In genomic region chr4:121869841-121870822, GRCh38 we compare ENCODE assay signal across 1 cellular context.
A peak's percentile ranks its signal among the peaks of the same experiment; 100 is the strongest.
TF ChIP-seq lines count a peak whose summit lies in the region.

A gene with protein sequence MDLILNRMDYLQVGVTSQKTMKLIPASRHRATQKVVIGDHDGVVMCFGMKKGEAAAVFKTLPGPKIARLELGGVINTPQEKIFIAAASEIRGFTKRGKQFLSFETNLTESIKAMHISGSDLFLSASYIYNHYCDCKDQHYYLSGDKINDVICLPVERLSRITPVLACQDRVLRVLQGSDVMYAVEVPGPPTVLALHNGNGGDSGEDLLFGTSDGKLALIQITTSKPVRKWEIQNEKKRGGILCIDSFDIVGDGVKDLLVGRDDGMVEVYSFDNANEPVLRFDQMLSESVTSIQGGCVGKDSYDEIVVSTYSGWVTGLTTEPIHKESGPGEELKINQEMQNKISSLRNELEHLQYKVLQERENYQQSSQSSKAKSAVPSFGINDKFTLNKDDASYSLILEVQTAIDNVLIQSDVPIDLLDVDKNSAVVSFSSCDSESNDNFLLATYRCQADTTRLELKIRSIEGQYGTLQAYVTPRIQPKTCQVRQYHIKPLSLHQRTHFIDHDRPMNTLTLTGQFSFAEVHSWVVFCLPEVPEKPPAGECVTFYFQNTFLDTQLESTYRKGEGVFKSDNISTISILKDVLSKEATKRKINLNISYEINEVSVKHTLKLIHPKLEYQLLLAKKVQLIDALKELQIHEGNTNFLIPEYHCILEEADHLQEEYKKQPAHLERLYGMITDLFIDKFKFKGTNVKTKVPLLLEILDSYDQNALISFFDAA (minus strand): TSS chr4:121870474. CDS start chr4:121870313, 161 bp downstream.

TF ChIP-seq in HepG2, 621 proteins besides CTCF, POLR2A, EP300 and RAD21 (continued from another document and continues in another):
- TF ChIP-seq, protein P1, sequence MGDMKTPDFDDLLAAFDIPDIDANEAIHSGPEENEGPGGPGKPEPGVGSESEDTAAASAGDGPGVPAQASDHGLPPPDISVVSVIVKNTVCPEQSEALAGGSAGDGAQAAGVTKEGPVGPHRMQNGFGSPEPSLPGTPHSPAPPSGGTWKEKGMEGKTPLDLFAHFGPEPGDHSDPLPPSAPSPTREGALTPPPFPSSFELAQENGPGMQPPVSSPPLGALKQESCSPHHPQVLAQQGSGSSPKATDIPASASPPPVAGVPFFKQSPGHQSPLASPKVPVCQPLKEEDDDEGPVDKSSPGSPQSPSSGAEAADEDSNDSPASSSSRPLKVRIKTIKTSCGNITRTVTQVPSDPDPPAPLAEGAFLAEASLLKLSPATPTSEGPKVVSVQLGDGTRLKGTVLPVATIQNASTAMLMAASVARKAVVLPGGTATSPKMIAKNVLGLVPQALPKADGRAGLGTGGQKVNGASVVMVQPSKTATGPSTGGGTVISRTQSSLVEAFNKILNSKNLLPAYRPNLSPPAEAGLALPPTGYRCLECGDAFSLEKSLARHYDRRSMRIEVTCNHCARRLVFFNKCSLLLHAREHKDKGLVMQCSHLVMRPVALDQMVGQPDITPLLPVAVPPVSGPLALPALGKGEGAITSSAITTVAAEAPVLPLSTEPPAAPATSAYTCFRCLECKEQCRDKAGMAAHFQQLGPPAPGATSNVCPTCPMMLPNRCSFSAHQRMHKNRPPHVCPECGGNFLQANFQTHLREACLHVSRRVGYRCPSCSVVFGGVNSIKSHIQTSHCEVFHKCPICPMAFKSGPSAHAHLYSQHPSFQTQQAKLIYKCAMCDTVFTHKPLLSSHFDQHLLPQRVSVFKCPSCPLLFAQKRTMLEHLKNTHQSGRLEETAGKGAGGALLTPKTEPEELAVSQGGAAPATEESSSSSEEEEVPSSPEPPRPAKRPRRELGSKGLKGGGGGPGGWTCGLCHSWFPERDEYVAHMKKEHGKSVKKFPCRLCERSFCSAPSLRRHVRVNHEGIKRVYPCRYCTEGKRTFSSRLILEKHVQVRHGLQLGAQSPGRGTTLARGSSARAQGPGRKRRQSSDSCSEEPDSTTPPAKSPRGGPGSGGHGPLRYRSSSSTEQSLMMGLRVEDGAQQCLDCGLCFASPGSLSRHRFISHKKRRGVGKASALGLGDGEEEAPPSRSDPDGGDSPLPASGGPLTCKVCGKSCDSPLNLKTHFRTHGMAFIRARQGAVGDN (CRISPR knock-in tag; IDR thresholded peaks at IDR 0.05), result peak; percentile 87
- TF ChIP-seq MED1 (CRISPR knock-in tag; IDR thresholded peaks at IDR 0.05) (peak; percentile 24; the same call in 1 of the 2 replicates), POLR2G (IDR thresholded peaks at IDR 0.05; ENCODE audit: low read depth, low read length) (peak; percentile 88), NFKB2 (CRISPR knock-in tag; IDR thresholded peaks at IDR 0.05; ENCODE audit: borderline replicate concordance) (peak; percentile 59; the same call in 1 of the 2 replicates), ZBTB43 (CRISPR knock-in tag; conservative IDR thresholded peaks at IDR 0.05) (no peak), PHF21A (CRISPR knock-in tag; IDR thresholded peaks at IDR 0.05) (peak; percentile 50; the same call in 1 of the 2 replicates), ZFX (CRISPR knock-in tag; IDR thresholded peaks at IDR 0.05; ENCODE audit: low read depth) (peak; percentile 84), ZFY (CRISPR knock-in tag; IDR thresholded peaks at IDR 0.05) (peak; percentile 86), SRF (IDR thresholded peaks at IDR 0.05; ENCODE audit: low read depth, low read length) (0 out of 2 replicates have a peak, but pooled peaks have one; percentile 32), UBTF (CRISPR knock-in tag; IDR thresholded peaks at IDR 0.05) (peak; percentile 82), YEATS4 (CRISPR knock-in tag; IDR thresholded peaks at IDR 0.05; ENCODE audit: borderline replicate concordance) (peak; percentile 79), SALL1 (CRISPR knock-in tag; IDR thresholded peaks at IDR 0.05) (peak; percentile 58), CREB1 (IDR thresholded peaks at IDR 0.05) (peak; percentile 98), CREB1 (CRISPR knock-in tag; IDR thresholded peaks at IDR 0.05) (peak; percentile 93), ZNF550 (CRISPR knock-in tag; IDR thresholded peaks at IDR 0.05; ENCODE audit: borderline replicate concordance) (0 out of 2 replicates have a peak, but pooled peaks have one; percentile 48), ZKSCAN1 (IDR thresholded peaks at IDR 0.05; ENCODE audit: low read length) (no peak), KLF12 (CRISPR knock-in tag; IDR thresholded peaks at IDR 0.05; ENCODE audit: borderline replicate concordance) (peak; percentile 29), SMYD3 (CRISPR knock-in tag; IDR thresholded peaks at IDR 0.05) (0 out of 2 replicates have a peak, but pooled peaks have one; percentile 67), MAX (IDR thresholded peaks at IDR 0.05) (peak; percentile 45; the same call in 1 of the 2 replicates), ZNF768 (CRISPR knock-in tag; IDR thresholded peaks at IDR 0.05) (peak; percentile 33; the same call in 1 of the 2 replicates), ZNF256 (CRISPR knock-in tag; conservative IDR thresholded peaks at IDR 0.05) (peak; percentile 33; the same call in 1 of the 2 replicates), KAT7 (CRISPR knock-in tag; IDR thresholded peaks at IDR 0.05; ENCODE audit: borderline replicate concordance) (peak; percentile 43; the same call in 1 of the 2 replicates), KDM3A (CRISPR knock-in tag; IDR thresholded peaks at IDR 0.05; ENCODE audit: low read depth) (peak; percentile 74; the same call in 1 of the 2 replicates), ZNF660 (CRISPR knock-in tag; IDR thresholded peaks at IDR 0.05; ENCODE audit: borderline replicate concordance, low read depth) (no peak), NFYB (CRISPR knock-in tag; IDR thresholded peaks at IDR 0.05) (peak; percentile 68), HOXA3 (CRISPR knock-in tag; IDR thresholded peaks at IDR 0.05) (peak; percentile 85), FOSL2 (CRISPR knock-in tag; IDR thresholded peaks at IDR 0.05) (peak; percentile 34), REPIN1 (CRISPR knock-in tag; IDR thresholded peaks at IDR 0.05; ENCODE audit: borderline replicate concordance, low read depth) (peak; percentile 56; the same call in 1 of the 2 replicates), HNRNPLL (IDR thresholded peaks at IDR 0.05; ENCODE audit: low read depth, low read length, poor library complexity, severe bottlenecking) (peak; percentile 54), RNF2 (conservative IDR thresholded peaks at IDR 0.05; ENCODE audit: low read depth) (peak; percentile 62; the same call in 1 of the 2 replicates), FOXK1 (CRISPR knock-in tag; IDR thresholded peaks at IDR 0.05; ENCODE audit: borderline replicate concordance, low read depth) (peak; percentile 19; the same call in 1 of the 2 replicates), KDM5B (CRISPR knock-in tag; IDR thresholded peaks at IDR 0.05; ENCODE audit: borderline replicate concordance) (peak; percentile 62; the same call in 1 of the 2 replicates), GATA4 (IDR thresholded peaks at IDR 0.05; ENCODE audit: borderline replicate concordance, low read depth) (peak; percentile 58; the same call in 1 of the 2 replicates), HES4 (CRISPR knock-in tag; IDR thresholded peaks at IDR 0.05; ENCODE audit: borderline replicate concordance) (peak; percentile 62; the same call in 1 of the 2 replicates), LCORL (IDR thresholded peaks at IDR 0.05) (no peak), LCORL (CRISPR knock-in tag; IDR thresholded peaks at IDR 0.05) (peak; percentile 60; the same call in 1 of the 2 replicates), NFYC (CRISPR knock-in tag; IDR thresholded peaks at IDR 0.05) (peak; percentile 65)
- TF ChIP-seq, protein P2, sequence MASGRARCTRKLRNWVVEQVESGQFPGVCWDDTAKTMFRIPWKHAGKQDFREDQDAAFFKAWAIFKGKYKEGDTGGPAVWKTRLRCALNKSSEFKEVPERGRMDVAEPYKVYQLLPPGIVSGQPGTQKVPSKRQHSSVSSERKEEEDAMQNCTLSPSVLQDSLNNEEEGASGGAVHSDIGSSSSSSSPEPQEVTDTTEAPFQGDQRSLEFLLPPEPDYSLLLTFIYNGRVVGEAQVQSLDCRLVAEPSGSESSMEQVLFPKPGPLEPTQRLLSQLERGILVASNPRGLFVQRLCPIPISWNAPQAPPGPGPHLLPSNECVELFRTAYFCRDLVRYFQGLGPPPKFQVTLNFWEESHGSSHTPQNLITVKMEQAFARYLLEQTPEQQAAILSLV (CRISPR knock-in tag; IDR thresholded peaks at IDR 0.05; ENCODE audit: borderline replicate concordance), result peak; percentile 69; the same call in 1 of the 2 replicates
- TF ChIP-seq, protein P3, sequence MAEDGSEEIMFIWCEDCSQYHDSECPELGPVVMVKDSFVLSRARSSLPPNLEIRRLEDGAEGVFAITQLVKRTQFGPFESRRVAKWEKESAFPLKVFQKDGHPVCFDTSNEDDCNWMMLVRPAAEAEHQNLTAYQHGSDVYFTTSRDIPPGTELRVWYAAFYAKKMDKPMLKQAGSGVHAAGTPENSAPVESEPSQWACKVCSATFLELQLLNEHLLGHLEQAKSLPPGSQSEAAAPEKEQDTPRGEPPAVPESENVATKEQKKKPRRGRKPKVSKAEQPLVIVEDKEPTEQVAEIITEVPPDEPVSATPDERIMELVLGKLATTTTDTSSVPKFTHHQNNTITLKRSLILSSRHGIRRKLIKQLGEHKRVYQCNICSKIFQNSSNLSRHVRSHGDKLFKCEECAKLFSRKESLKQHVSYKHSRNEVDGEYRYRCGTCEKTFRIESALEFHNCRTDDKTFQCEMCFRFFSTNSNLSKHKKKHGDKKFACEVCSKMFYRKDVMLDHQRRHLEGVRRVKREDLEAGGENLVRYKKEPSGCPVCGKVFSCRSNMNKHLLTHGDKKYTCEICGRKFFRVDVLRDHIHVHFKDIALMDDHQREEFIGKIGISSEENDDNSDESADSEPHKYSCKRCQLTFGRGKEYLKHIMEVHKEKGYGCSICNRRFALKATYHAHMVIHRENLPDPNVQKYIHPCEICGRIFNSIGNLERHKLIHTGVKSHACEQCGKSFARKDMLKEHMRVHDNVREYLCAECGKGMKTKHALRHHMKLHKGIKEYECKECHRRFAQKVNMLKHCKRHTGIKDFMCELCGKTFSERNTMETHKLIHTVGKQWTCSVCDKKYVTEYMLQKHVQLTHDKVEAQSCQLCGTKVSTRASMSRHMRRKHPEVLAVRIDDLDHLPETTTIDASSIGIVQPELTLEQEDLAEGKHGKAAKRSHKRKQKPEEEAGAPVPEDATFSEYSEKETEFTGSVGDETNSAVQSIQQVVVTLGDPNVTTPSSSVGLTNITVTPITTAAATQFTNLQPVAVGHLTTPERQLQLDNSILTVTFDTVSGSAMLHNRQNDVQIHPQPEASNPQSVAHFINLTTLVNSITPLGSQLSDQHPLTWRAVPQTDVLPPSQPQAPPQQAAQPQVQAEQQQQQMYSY (CRISPR knock-in tag; IDR thresholded peaks at IDR 0.05), result 0 out of 2 replicates have a peak, but pooled peaks have one; percentile 19
- TF ChIP-seq, protein P4, sequence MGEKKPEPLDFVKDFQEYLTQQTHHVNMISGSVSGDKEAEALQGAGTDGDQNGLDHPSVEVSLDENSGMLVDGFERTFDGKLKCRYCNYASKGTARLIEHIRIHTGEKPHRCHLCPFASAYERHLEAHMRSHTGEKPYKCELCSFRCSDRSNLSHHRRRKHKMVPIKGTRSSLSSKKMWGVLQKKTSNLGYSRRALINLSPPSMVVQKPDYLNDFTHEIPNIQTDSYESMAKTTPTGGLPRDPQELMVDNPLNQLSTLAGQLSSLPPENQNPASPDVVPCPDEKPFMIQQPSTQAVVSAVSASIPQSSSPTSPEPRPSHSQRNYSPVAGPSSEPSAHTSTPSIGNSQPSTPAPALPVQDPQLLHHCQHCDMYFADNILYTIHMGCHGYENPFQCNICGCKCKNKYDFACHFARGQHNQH (CRISPR knock-in tag; IDR thresholded peaks at IDR 0.05), result peak; percentile 65; the same call in 1 of the 2 replicates
- TF ChIP-seq, protein P5, sequence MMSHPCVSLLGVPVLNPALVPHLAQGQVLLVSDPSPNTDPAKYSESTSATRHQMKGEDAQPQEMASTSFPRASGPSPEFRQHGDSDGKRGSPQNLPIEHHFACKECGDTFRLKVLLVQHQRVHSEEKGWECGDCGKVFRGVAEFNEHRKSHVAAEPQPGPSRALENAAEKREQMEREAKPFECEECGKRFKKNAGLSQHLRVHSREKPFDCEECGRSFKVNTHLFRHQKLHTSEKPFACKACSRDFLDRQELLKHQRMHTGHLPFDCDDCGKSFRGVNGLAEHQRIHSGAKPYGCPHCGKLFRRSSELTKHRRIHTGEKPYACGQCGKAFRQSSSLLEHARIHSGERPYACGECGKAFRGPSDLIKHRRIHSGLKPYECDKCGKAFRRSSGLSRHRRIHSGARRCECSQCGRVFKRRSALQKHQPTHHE (CRISPR knock-in tag; IDR thresholded peaks at IDR 0.05; ENCODE audit: borderline replicate concordance), result peak; percentile 42; the same call in 1 of the 2 replicates
